In genomic region chr9:35606138-35606504, GRCh38 we compare ENCODE assay signal across 1 cellular context.
TF ChIP-seq lines count a peak whose summit lies in the region.

No MANE protein-coding gene starts in this region.

TF ChIP-seq in SK-N-SH, 30 proteins besides CTCF, POLR2A, EP300 and RAD21 (continued from another document):
- no peak for TF ChIP-seq USF1 (IDR thresholded peaks at IDR 0.05; ENCODE audit: borderline replicate concordance, low read depth)
- TF ChIP-seq ELF1 (IDR thresholded peaks at IDR 0.05): no peak
- TF ChIP-seq NFIC (IDR thresholded peaks at IDR 0.05; ENCODE audit: borderline replicate concordance): no peak
- TF ChIP-seq TCF12 (IDR thresholded peaks at IDR 0.05): no peak
- TF ChIP-seq EZH2phosphoT487 (IDR thresholded peaks at IDR 0.05; ENCODE audit: borderline replicate concordance, low read depth): no peak
- TF ChIP-seq FOXM1 (IDR thresholded peaks at IDR 0.05; ENCODE audit: low read depth): no peak
- no peak for TF ChIP-seq ZBTB33 (IDR thresholded peaks at IDR 0.05; ENCODE audit: borderline replicate concordance, low read depth)
- TF ChIP-seq NRF1 (IDR thresholded peaks at IDR 0.05; ENCODE audit: low read depth, low read length): no peak
- no peak for TF ChIP-seq TAF1 (IDR thresholded peaks at IDR 0.05; ENCODE audit: borderline replicate concordance, low read depth, low read length)
- TF ChIP-seq GABPA (IDR thresholded peaks at IDR 0.05; ENCODE audit: low read depth): no peak
- no peak for TF ChIP-seq CHD2 (IDR thresholded peaks at IDR 0.05; ENCODE audit: low read length, partially characterized antibody)
